ENCODE assay signal across 8 cellular contexts in the genomic region with DNA sequence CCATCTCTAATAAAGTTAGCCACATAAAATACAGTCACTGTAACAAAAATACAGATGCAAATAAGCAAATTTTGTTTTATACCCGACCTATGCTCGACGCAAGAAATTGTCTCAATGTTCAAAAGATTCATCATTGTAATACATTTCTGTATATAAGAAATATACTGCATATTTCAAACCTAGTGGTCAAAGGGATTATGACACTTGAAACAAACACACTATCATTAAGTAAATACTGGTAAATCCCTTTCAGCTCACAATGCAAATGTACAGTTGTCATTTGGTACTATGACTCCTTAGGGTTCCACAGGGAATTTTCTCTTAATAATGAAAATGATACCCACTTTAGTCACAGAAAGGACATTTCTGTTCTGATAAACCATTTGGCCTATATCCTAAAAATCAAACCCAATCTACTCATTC. TPM values are rescaled to one million over a fixed set of nuclear protein-coding genes. Genes with fewer than 3 reads are reported as not detected.
DNase-seq lines count a peak whose midpoint lies in the region; ATAC-seq and TF ChIP-seq lines count a peak whose summit lies in the region.

No MANE protein-coding gene starts in this region.

- peak overlapping the region; percentile 99 for H3K27ac Mint-ChIP-seq in activated T-cell treated with anti-CD3 and anti-CD28 coated beads, Interleukin-2, amount 50 U/mL, for 24 hours
- H3K27ac Mint-ChIP-seq in naive thymus-derived CD8-positive, alpha-beta T cell, result peak overlapping the region; percentile 97 to 100 (median 100)

- no peak overlapping the region for H2AFZ ChIP-seq in mammary epithelial cell (ENCODE audit: low read depth, low read length)

- BruUV-seq in mammary epithelial cell (replicated peaks; lab: Mats Ljungman, UMichigan), result TSS peak; percentile 0

- peak overlapping the region; percentile 79 for H3K4me2 ChIP-seq in mammary epithelial cell (ENCODE audit: insufficient read depth, low read depth, low read length)

- intact Hi-C loops in mammary epithelial cell (cut with micrococcal nuclease), result loop anchor here (10.0 kb wide), 2 partner anchors 242 to 468 kb away; no protein-coding TSS in a partner anchor

- peak overlapping the region; percentile 93 for H3K27ac ChIP-seq in mammary epithelial cell (ENCODE audit: insufficient read depth, low read depth, low read length)

- H3K4me1 Mint-ChIP-seq in activated T-cell treated with anti-CD3 and anti-CD28 coated beads, Interleukin-2, amount 50 U/mL, for 24 hours (ENCODE audit: low read depth), result peaks cover 60% of the 10 kb centered on the region
- H3K4me1 Mint-ChIP-seq in naive thymus-derived CD8-positive, alpha-beta T cell, result peaks cover 33 to 69% (median 61%) of the 10 kb centered on the region in 4 donors

- TF ChIP-seq CTCF in mammary epithelial cell (conservative IDR thresholded peaks at IDR 0.05 in 1 of 2, IDR thresholded peaks at IDR 0.05 in 1 of 2; ENCODE audit: extremely low read depth in 1 of 2, insufficient read depth in 1 of 2, low read depth in 1 of 2, low read length in 2 of 2), result peak; percentile 50 to 51

- H3K36me3 ChIP-seq in mammary epithelial cell (ENCODE audit: insufficient read depth, low read length), result no peaks in the 10 kb centered on the region

- ATAC-seq in naive thymus-derived CD8-positive, alpha-beta T cell, result no peak
- no peak for ATAC-seq in HG02642 (IDR thresholded peaks at IDR 0.05; ENCODE audit: poor library complexity, unreplicated experiment)

- peak overlapping the region; percentile 96 for H3K9ac ChIP-seq in mammary epithelial cell (ENCODE audit: insufficient read depth, low read length)

- peaks cover 14% of the 10 kb centered on the region for H3K4me1 ChIP-seq in mammary epithelial cell (ENCODE audit: insufficient read depth, low read length)

- in situ Hi-C loops in mammary epithelial cell (cut with MboI; ENCODE audit: low sequenced_read_pairs in 2 of 2), result loop anchor here in 1 of 2 donors (10.0 kb wide), 2 partner anchors 122 to 248 kb away; a partner anchor contains a TSS

- H3K36me3 Mint-ChIP-seq in activated T-cell treated with anti-CD3 and anti-CD28 coated beads, Interleukin-2, amount 50 U/mL, for 24 hours (ENCODE audit: low read depth), result peaks cover 47% of the 10 kb centered on the region
- H3K36me3 Mint-ChIP-seq in naive thymus-derived CD8-positive, alpha-beta T cell, result peaks cover 2 to 4% (median 4%) of the 10 kb centered on the region in 3 donors

- dilution Hi-C loops in mammary epithelial cell (cut with HindIII; ENCODE audit: low sequenced_read_pairs), result no loop called here

- H3K9me3 Mint-ChIP-seq in activated T-cell treated with anti-CD3 and anti-CD28 coated beads, Interleukin-2, amount 50 U/mL, for 24 hours, result no peaks in the 10 kb centered on the region
- peaks cover 0 to 5% (median 0%) of the 10 kb centered on the region in 9 donors for H3K9me3 Mint-ChIP-seq in naive thymus-derived CD8-positive, alpha-beta T cell

- H3K4me3 ChIP-seq in mammary epithelial cell (replicated peaks in 1 of 3; ENCODE audit: insufficient read depth in 1 of 3, low read depth in 2 of 3, low read length in 3 of 3), result peak overlapping the region in 1 of 3 experiments; percentile 27

- no peaks in the 10 kb centered on the region for H3K27me3 Mint-ChIP-seq in activated T-cell treated with anti-CD3 and anti-CD28 coated beads, Interleukin-2, amount 50 U/mL, for 24 hours
- peaks cover 0 to 6% (median 0%) of the 10 kb centered on the region in 5 donors for H3K27me3 Mint-ChIP-seq in naive thymus-derived CD8-positive, alpha-beta T cell

- H3K9me3 ChIP-seq in mammary epithelial cell (replicated peaks; ENCODE audit: insufficient read depth, low read length), result no peaks in the 10 kb centered on the region

- no peaks in the 10 kb centered on the region for H4K20me1 ChIP-seq in mammary epithelial cell (ENCODE audit: insufficient read depth, low read length)

- CTCF ChIA-PET in mammary epithelial cell (lab: Charles Lee; ENCODE audit: low non-redundant PET), result no interaction called here

- POLR2A ChIA-PET in naive thymus-derived CD8-positive, alpha-beta T cell (lab: Charles Lee), result interaction anchor here (0.7 to 8.0 kb wide), 10 partner anchors 8 to 86 kb away, joined by 3 to 128 read pairs (median 8); no protein-coding TSS in a partner anchor

- peak overlapping the region; percentile 92 for H3K4me3 Mint-ChIP-seq in activated T-cell treated with anti-CD3 and anti-CD28 coated beads, Interleukin-2, amount 50 U/mL, for 24 hours
- peak overlapping the region; percentile 94 to 100 (median 98) for H3K4me3 Mint-ChIP-seq in naive thymus-derived CD8-positive, alpha-beta T cell

- H3K27me3 ChIP-seq in mammary epithelial cell (ENCODE audit: insufficient read depth, low read length), result no peaks in the 10 kb centered on the region

- 17% methylated on average over 3 of the region's 3 CpGs for WGBS in mammary epithelial cell (ENCODE audit: low coverage, missing lambda C conversion rate)

- no peak for DNase-seq in activated T-cell treated with anti-CD3 and anti-CD28 coated beads, Interleukin-2, amount 50 U/mL, for 24 hours
- no peak for DNase-seq in activated T-cell treated with anti-CD3 and anti-CD28 coated beads, Interleukin-2, amount 50 U/mL, for 1 hour
- DNase-seq in NCI-H2227 (lab: John Stamatoyannopoulos, UW; ENCODE audit: unreplicated experiment) (peak; percentile 38), mammary epithelial cell (peak; percentile 39), COLO829 (ENCODE audit: low spot score) (no peak), NCI-H1092 (lab: John Stamatoyannopoulos, UW) (no peak)
- peak in 3 of 10 donors; percentile 34 to 47 (median 41) for DNase-seq in naive thymus-derived CD8-positive, alpha-beta T cell

- peaks cover 75% of the 10 kb centered on the region for H3K79me2 ChIP-seq in mammary epithelial cell (ENCODE audit: insufficient read depth, low read length)

RNA-seq across cellular contexts. Expression of a gene that starts 2.2 kb away (rescaled TPM):
- 10 to 100 TPM; 14.5 to 26.3 TPM for total RNA-seq in mammary epithelial cell
- 7.4 TPM for polyA plus RNA-seq in mammary epithelial cell
- polyA minus RNA-seq in mammary epithelial cell, result 32.3 TPM
- total RNA-seq in naive thymus-derived CD8-positive, alpha-beta T cell, result 10 to 100 TPM; 84.8 to 99.2 TPM
- polyA plus RNA-seq in naive thymus-derived CD8-positive, alpha-beta T cell, result 10 to 100 TPM in 2 of 3 donors, 1 to 10 TPM in 1; 6.5 to 17.1 (median 12.5) TPM

Comparison
In these comparisons a context has a peak if more than half of its experiments do, and no peak if none do; other contexts are left out.
1. DNase-seq: peak in NCI-H2227 (single experiment) and mammary epithelial cell (single experiment); none in activated T-cell treated with anti-CD3 and anti-CD28 coated beads, Interleukin-2, amount 50 U/mL, for 24 hours (single experiment), activated T-cell treated with anti-CD3 and anti-CD28 coated beads, Interleukin-2, amount 50 U/mL, for 1 hour (single experiment), COLO829 (single experiment) and NCI-H1092 (single experiment).